In the genomic region with DNA sequence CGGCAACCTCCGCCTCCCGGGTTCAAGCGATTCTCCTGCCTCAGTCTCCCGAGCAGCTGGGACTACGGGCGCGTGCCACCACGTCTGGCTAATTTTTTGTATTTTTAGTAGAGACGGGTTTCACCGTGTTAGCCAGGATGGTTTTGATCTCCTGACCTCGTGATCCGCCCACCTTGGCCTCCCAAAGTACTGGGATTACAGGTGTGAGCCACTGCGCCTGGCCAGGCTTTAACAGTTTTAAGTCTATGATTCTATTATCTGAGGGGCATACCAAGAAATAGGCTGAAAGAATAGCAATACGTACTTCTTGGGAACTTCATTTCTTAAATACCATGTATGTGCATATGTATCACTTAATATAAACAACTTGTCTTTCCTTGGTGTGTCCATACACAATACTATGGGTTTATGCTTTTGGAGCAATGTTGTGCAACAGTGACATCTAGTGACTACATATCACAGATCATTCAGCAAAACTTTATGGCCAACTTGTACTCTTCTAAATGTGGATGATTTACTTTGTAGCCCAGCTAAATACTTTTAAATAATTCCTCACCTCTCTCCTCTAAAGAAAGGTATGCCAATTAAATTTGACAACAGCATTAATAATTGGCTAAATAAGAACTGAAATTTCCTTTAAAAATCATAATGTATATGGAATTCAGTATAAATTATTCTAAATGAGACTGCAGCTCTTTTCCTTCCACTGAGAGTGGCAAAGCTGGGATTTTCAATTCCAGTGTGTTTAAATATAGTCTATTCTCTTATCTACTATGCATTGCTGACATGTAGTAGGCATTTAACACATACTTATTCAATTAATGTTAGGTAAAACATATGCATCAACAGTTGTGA, we compare ENCODE assay signal across 8 cellular contexts.
DNase-seq lines count a peak whose midpoint lies in the region; ATAC-seq, FAIRE-seq and TF ChIP-seq lines count a peak whose summit lies in the region.

No MANE protein-coding gene starts in this region.

- DNase-seq in NCI-H774 (lab: John Stamatoyannopoulos, UW): peak; percentile 25
- DNase-seq in T47D (ENCODE audit: low read depth in 1 of 2, low spot score in 1 of 2): peak; percentile 17 to 82
- peak; percentile 57 for DNase-seq in stromal cell of bone marrow (ENCODE audit: low read depth)
- no peak for DNase-seq in activated gamma-delta T cell (lab: John Stamatoyannopoulos, UW)

- ATAC-seq in GM19351 (IDR thresholded peaks at IDR 0.05; ENCODE audit: unreplicated experiment) (peak; percentile 95), HG03432 (IDR thresholded peaks at IDR 0.05; ENCODE audit: unreplicated experiment) (peak; percentile 88)

- no peaks in the 10 kb centered on the region for H3K36me3 ChIP-seq in DOHH2 (ENCODE audit: control insufficient read depth, low read length)

- no peaks in the 10 kb centered on the region for H4K20me1 ChIP-seq in DOHH2 (ENCODE audit: control insufficient read depth, insufficient read depth, low read depth, low read length)

- no peak overlapping the region for H3K27ac ChIP-seq in DOHH2 (ENCODE audit: low read depth, low read length)

- peak; percentile 98 for FAIRE-seq in islet of Langerhans (lab: Jason Lieb, UNC)

- no peaks in the 10 kb centered on the region for H3F3A ChIP-seq in DOHH2 (ENCODE audit: control insufficient read depth, insufficient read depth)

- H3K79me2 ChIP-seq in DOHH2 (ENCODE audit: control insufficient read depth, low read length): no peaks in the 10 kb centered on the region

- in situ Hi-C loops in T47D (cut with HindIII; ENCODE audit: low pct_unique_long_range_greater_than_20kb, low sequenced_read_pairs): no loop called here

- H3K4me2 ChIP-seq in DOHH2 (ENCODE audit: low read length): no peak overlapping the region

- H3K9me2 ChIP-seq in DOHH2 (replicated peaks; ENCODE audit: control insufficient read depth, low read length): no peaks in the 10 kb centered on the region

- no peaks in the 10 kb centered on the region for H3K4me1 ChIP-seq in DOHH2 (ENCODE audit: control insufficient read depth, low read length)

- H3K27me3 ChIP-seq in DOHH2 (ENCODE audit: control insufficient read depth, low read length): peaks cover 3% of the 10 kb centered on the region; the same call in 1 of the 2 replicates

- TF ChIP-seq CTCF in DOHH2 (IDR thresholded peaks at IDR 0.05; ENCODE audit: low read depth, low read length, poor library complexity, severe bottlenecking): peak; percentile 71

- H3K4me3 ChIP-seq in DOHH2 (ENCODE audit: low read length): no peak overlapping the region

- H3K9me3 ChIP-seq in DOHH2 (ENCODE audit: control insufficient read depth, insufficient read depth, low read length): no peaks in the 10 kb centered on the region
